8 cellular contexts compared by ENCODE assay signal in the genomic region with DNA sequence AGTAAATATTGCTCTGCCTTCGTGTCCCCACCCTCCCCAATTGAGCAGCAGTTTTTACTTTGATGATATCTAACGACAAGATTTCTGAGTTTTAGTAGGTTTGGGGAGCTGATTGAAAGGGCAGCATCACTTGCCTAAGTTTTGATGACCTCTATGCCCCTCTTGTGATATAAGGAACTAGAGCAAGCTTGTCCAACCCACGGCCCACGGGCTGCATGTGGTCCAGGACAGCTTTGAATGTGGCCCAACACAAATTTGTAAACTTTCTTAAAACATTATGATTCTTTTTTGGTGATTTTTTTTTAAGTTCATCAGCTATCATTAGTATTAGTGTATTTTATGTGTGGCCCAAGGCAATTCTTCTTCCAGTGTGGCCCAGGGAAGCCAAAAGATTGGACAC. TPM values are rescaled to one million over a fixed set of nuclear protein-coding genes. Genes with fewer than 3 reads are reported as not detected.
DNase-seq lines count a peak whose midpoint lies in the region; ATAC-seq, FAIRE-seq and TF ChIP-seq lines count a peak whose summit lies in the region.

No MANE protein-coding gene starts in this region.

- no peak for DNase-seq in A549 (ENCODE audit: low read depth in 1 of 2, low spot score in 1 of 2)
- no peak for DNase-seq in HFF-Myc (ENCODE audit: extremely low read depth, low read depth)
- no peak for DNase-seq in astrocyte of the spinal cord (ENCODE audit: low read depth, low spot score)
- DNase-seq in mesendoderm, result no peak
- no peak for DNase-seq in anterior cingulate cortex (lab: John Stamatoyannopoulos, UW)
- DNase-seq in SIG-M5 (lab: John Stamatoyannopoulos, UW), result no peak
- DNase-seq in substantia nigra (lab: John Stamatoyannopoulos, UW), result no peak

- peak overlapping the region; percentile 62; the same call in 2 of the 3 replicates for H3K4me3 ChIP-seq in A549
- peak overlapping the region; percentile 78 for H3K4me3 ChIP-seq in HFF-Myc (replicated peaks; ENCODE audit: low read depth, low read length)
- H3K4me3 ChIP-seq in astrocyte of the spinal cord (ENCODE audit: low read depth, low read length), result peak overlapping the region; percentile 76
- no peak overlapping the region for H3K4me3 ChIP-seq in mesendoderm (ENCODE audit: low read length)

- no peak for FAIRE-seq in A549 (lab: Jason Lieb, UNC)

- no peaks in the 10 kb centered on the region for H3K36me3 ChIP-seq in mesendoderm (ENCODE audit: control insufficient read depth, insufficient read depth, low read length)

- POLR2A ChIA-PET in A549 (lab: Yijun Ruan, JAX), result no interaction called here

- in situ Hi-C loops in astrocyte of the spinal cord (cut with HindIII; ENCODE audit: low sequenced_read_pairs), result no loop called here

- H2BK15ac ChIP-seq in mesendoderm (replicated peaks; ENCODE audit: low read depth), result no peak overlapping the region

- no peak for TF ChIP-seq CTCF in A549 (IDR thresholded peaks at IDR 0.05)
- TF ChIP-seq CTCF in HFF-Myc (IDR thresholded peaks at IDR 0.05; ENCODE audit: low read depth, low read length, missing control alignments), result no peak
- no peak for TF ChIP-seq CTCF in astrocyte of the spinal cord (IDR thresholded peaks at IDR 0.05; ENCODE audit: low read depth, low read length)

- H3K4me1 ChIP-seq in A549, result peaks cover 20% of the 10 kb centered on the region
- H3K4me1 ChIP-seq in mesendoderm (ENCODE audit: control insufficient read depth, low read depth, low read length), result peaks cover 2% of the 10 kb centered on the region

- TF ChIP-seq RAD21 in A549 (conservative IDR thresholded peaks at IDR 0.05 in 1 of 2, IDR thresholded peaks at IDR 0.05 in 1 of 2), result no peak

- H3K9me3 ChIP-seq in A549, result no peaks in the 10 kb centered on the region

- no peak overlapping the region for H4K5ac ChIP-seq in mesendoderm (ENCODE audit: low read length)

- peak overlapping the region; percentile 82 for H3K4me2 ChIP-seq in A549
- no peak overlapping the region for H3K4me2 ChIP-seq in mesendoderm (ENCODE audit: low read length)

- H3K18ac ChIP-seq in mesendoderm (ENCODE audit: low read length), result no peak overlapping the region

- H4K8ac ChIP-seq in mesendoderm (ENCODE audit: low read depth, low read length), result no peak overlapping the region

- peaks cover 23% of the 10 kb centered on the region for H3K79me2 ChIP-seq in mesendoderm (ENCODE audit: control insufficient read depth, insufficient read depth, low read length)

- H2BK120ac ChIP-seq in mesendoderm (ENCODE audit: low read depth, low read length), result no peak overlapping the region

- H3K27me3 ChIP-seq in mesendoderm (ENCODE audit: insufficient read depth, low read length, poor library complexity), result no peaks in the 10 kb centered on the region

- H3K9ac ChIP-seq in mesendoderm (ENCODE audit: low read length), result peak overlapping the region; percentile 28

- peaks cover 10% of the 10 kb centered on the region for H3K79me1 ChIP-seq in mesendoderm (ENCODE audit: low read length)

- no peak for TF ChIP-seq EP300 in A549 (IDR thresholded peaks at IDR 0.05)

- H3K4ac ChIP-seq in mesendoderm (ENCODE audit: low read depth, low read length), result no peak overlapping the region

- no peak for TF ChIP-seq POLR2A in A549 (IDR thresholded peaks at IDR 0.05; ENCODE audit: low read length)

- peak overlapping the region; percentile 99 for H3K56ac ChIP-seq in mesendoderm (ENCODE audit: low read length)

- no peak overlapping the region for H2BK5ac ChIP-seq in mesendoderm (ENCODE audit: low read length)

- CTCF ChIA-PET in A549 (lab: Yijun Ruan, JAX), result no interaction called here

- H3K27ac ChIP-seq in A549 (peak overlapping the region in 1 of 2 experiments; percentile 96; a peak in 3 of 6 replicates), mesendoderm (ENCODE audit: low read depth, low read length) (no peak overlapping the region), substantia nigra (ENCODE audit: low read depth, low read length, poor library complexity, severe bottlenecking) (no peak overlapping the region)

- ATAC-seq in A549 (no peak), HG02885 (IDR thresholded peaks at IDR 0.05; ENCODE audit: poor library complexity, unreplicated experiment) (no peak)

- no peak overlapping the region for H2AK5ac ChIP-seq in mesendoderm (ENCODE audit: low read length)

- no peak overlapping the region for H3K23ac ChIP-seq in mesendoderm (ENCODE audit: low read length)

- WGBS in A549 (ENCODE audit: missing lambda C conversion rate), result 68% methylated on average over 4 of the region's 4 CpGs
- no CpG with 5 or more reads among the region's 4 CpGs for WGBS in mesendoderm (ENCODE audit: extremely low coverage, insufficient coverage, low lambda C conversion rate)

TF ChIP-seq in A549, 52 proteins besides CTCF, POLR2A, EP300 and RAD21:
- TF ChIP-seq NPAS2 (CRISPR knock-in tag; IDR thresholded peaks at IDR 0.05; ENCODE audit: borderline replicate concordance) (no peak), FOSB (CRISPR knock-in tag; IDR thresholded peaks at IDR 0.05) (no peak), MYC (IDR thresholded peaks at IDR 0.05; ENCODE audit: borderline replicate concordance, low read length) (no peak), BHLHE40 (IDR thresholded peaks at IDR 0.05; ENCODE audit: low read depth, low read length) (no peak), TP53 (CRISPR knock-in tag; IDR thresholded peaks at IDR 0.05) (no peak)

RNA-seq across cellular contexts. Expression of a gene that starts 1.6 kb away (rescaled TPM):
- polyA plus RNA-seq in A549 (2011; rRNA removed), result 102 and 124 TPM in 2 replicates
- polyA plus RNA-seq in A549 (2012; cell fraction: cytosol; rRNA removed), result 46.4 and 58.0 TPM in 2 replicates
- 25.9 and 33.0 TPM in 2 replicates for polyA plus RNA-seq in A549 (2012; cell fraction: nucleus; rRNA removed)
- 98.6 to 104 TPM (median 104 TPM) in 3 replicates for polyA plus RNA-seq in A549 (2017; fragmentation: RNase III; extraction: RNeasy Plus Mini Kit Qiagen cat#74134 plus additional on column Dnase treatment)
- polyA minus RNA-seq in A549 (2011; rRNA and poly(A)+ RNA removed), result 42.3 and 43.4 TPM in 2 replicates
- polyA plus RNA-seq in mesendoderm (2013, experiment 1 of 2), result 121 TPM
- polyA plus RNA-seq in mesendoderm (2013, experiment 2 of 2), result 122 TPM

RNA-seq across cellular contexts. Expression of a gene that starts 28.3 kb away (rescaled TPM):
- polyA plus RNA-seq in A549 (2011; rRNA removed) (20.7 and 28.6 TPM in 2 replicates), A549 (2017; fragmentation: RNase III; extraction: RNeasy Plus Mini Kit Qiagen cat#74134 plus additional on column Dnase treatment) (21.9 to 23.2 TPM (median 22.3 TPM) in 3 replicates)
- polyA plus RNA-seq in A549 (2012; cell fraction: cytosol; rRNA removed), result 11.6 and 12.3 TPM in 2 replicates
- 14.2 and 22.5 TPM in 2 replicates for polyA plus RNA-seq in A549 (2012; cell fraction: nucleus; rRNA removed)
- polyA minus RNA-seq in A549 (2011; rRNA and poly(A)+ RNA removed), result 14.7 and 16.7 TPM in 2 replicates
- polyA plus RNA-seq in mesendoderm (2013, experiment 1 of 2), result 44.6 TPM
- polyA plus RNA-seq in mesendoderm (2013, experiment 2 of 2), result 47.5 TPM
